12 cellular contexts compared by ENCODE assay signal in genomic region chr21:45421071-45421845, GRCh38. TPM values are rescaled to one million over a fixed set of nuclear protein-coding genes. Genes with fewer than 3 reads are reported as not detected.
A peak's percentile ranks its signal among the peaks of the same experiment; 100 is the strongest.
DNase-seq lines count a peak whose midpoint lies in the region; ATAC-seq, FAIRE-seq and TF ChIP-seq lines count a peak whose summit lies in the region.
"Had no signal": no experiment of that assay in that cellular context is flagged by ENCODE, and none has a peak within 500 bp of the region (broad histone marks: within the 10 kb centered on the region; RNA-seq: fewer than 3 reads in every experiment).

No MANE protein-coding gene starts in this region.

- H3K36me3 Mint-ChIP-seq in Calu3 (ENCODE audit: insufficient read depth, unreplicated experiment): peaks cover 6% of the 10 kb centered on the region
- H3K36me3 Mint-ChIP-seq: CD4-positive, alpha-beta memory T cell had no signal

- no peak for TF ChIP-seq CTCF in Calu3 (IDR thresholded peaks at IDR 0.05; ENCODE audit: unreplicated experiment)
- TF ChIP-seq CTCF in pancreas (IDR thresholded peaks at IDR 0.05): no peak
- no peak for TF ChIP-seq CTCF in GM10266 (IDR thresholded peaks at IDR 0.05; ENCODE audit: control insufficient read depth, insufficient read depth, low read depth, missing control alignments)

- peaks cover 15% of the 10 kb centered on the region for H3K4me1 Mint-ChIP-seq in Calu3 (ENCODE audit: low read depth, unreplicated experiment)

- H3K27me3 ChIP-seq in pancreas: no peaks in the 10 kb centered on the region

- peak overlapping the region; percentile 60 to 74 (median 64) for H3K27ac ChIP-seq in pancreas

- no peak overlapping the region for H3K4me3 ChIP-seq in pancreas

- H3K9me3 ChIP-seq in pancreas: no peaks in the 10 kb centered on the region

- no peaks in the 10 kb centered on the region for H3K27me3 Mint-ChIP-seq in Calu3 (ENCODE audit: unreplicated experiment)

- no peaks in the 10 kb centered on the region for H3K9me3 Mint-ChIP-seq in Calu3 (ENCODE audit: low read depth, unreplicated experiment)
- H3K9me3 Mint-ChIP-seq: CD4-positive, alpha-beta memory T cell had no signal

- H3K4me3 Mint-ChIP-seq in Calu3 (ENCODE audit: low read depth, unreplicated experiment): peak overlapping the region; percentile 35
- H3K4me3 Mint-ChIP-seq: CD4-positive, alpha-beta memory T cell had no signal

- no TSS peak for BruUV-seq in Calu3 (replicated peaks; lab: Mats Ljungman, UMichigan)

- peak; percentile 82 for DNase-seq in Calu3
- peak; percentile 25 for DNase-seq in NCI-H226
- DNase-seq in glomerular visceral epithelial cell (ENCODE audit: extremely low spot score): peak; percentile 67
- peak in 5 of 6 donors; percentile 58 to 82 (median 77) for DNase-seq in pancreas
- no peak for DNase-seq in GM10266 (ENCODE audit: extremely low spot score)
- no peak for DNase-seq in retina
- DNase-seq: activated CD4-positive, CD25-positive, alpha-beta regulatory T cell; activated effector memory CD4-positive, alpha-beta T cell treated with anti-CD3 and anti-CD28 coated beads, Interleukin-2, amount 50 U/mL, for 16 hours had no signal

- H3K27ac Mint-ChIP-seq in Calu3 (ENCODE audit: unreplicated experiment): peak overlapping the region; percentile 70

- peak; percentile 46 to 69 (median 55) for ATAC-seq in pancreas
- no peak for ATAC-seq in GM21381 (IDR thresholded peaks at IDR 0.05; ENCODE audit: unreplicated experiment)
- no peak for ATAC-seq in HG03565 (IDR thresholded peaks at IDR 0.05; ENCODE audit: unreplicated experiment)

- H3K36me3 ChIP-seq in pancreas: no peaks in the 10 kb centered on the region

- FAIRE-seq in pancreas (lab: Jason Lieb, UNC): no peak
- FAIRE-seq: GM12892 had no signal

- intact Hi-C loops in Calu3 (cut with micrococcal nuclease; ENCODE audit: unreplicated experiment): no loop called here
- intact Hi-C loops in pancreas (cut with DNase I): no loop called here

- WGBS in pancreas, 2 donors: 43 to 48% methylated on average over 25 of the region's 25 CpGs

- peaks cover 0 to 4% (median 0%) of the 10 kb centered on the region in 3 donors for H3K4me1 ChIP-seq in pancreas

- CTCF ChIA-PET in Calu3 (lab: Charles Lee): interaction anchor here (1.0 to 1.1 kb wide), 2 partner anchors 15 to 129 kb away, joined by 3 to 4 read pairs; no protein-coding TSS in a partner anchor

RNA-seq across cellular contexts. Expression of gene COL18A1, which starts 16.3 kb away (rescaled TPM):
- 54.5 and 82.9 TPM in 2 replicates for total RNA-seq in Calu3 (2022)
- total RNA-seq in pancreas: 10 to 100 TPM; 38.7 to 93.0 (median 62.4) TPM
- polyA plus RNA-seq in pancreas: 100 to 1,000 TPM; 285 to 301 TPM

Comparison
In these comparisons a context has a peak if more than half of its experiments do, and no peak if none do; other contexts are left out.
1. DNase-seq: peak in Calu3 (single experiment), NCI-H226 (single experiment), glomerular visceral epithelial cell (single experiment) and pancreas (5 of 6); none in GM10266 (single experiment) and retina (single experiment).
2. ATAC-seq: peak in pancreas (4 of 4); none in GM21381 (single experiment) and HG03565 (single experiment).